Comparison of ENCODE assay signal across 14 cellular contexts in the genomic region with DNA sequence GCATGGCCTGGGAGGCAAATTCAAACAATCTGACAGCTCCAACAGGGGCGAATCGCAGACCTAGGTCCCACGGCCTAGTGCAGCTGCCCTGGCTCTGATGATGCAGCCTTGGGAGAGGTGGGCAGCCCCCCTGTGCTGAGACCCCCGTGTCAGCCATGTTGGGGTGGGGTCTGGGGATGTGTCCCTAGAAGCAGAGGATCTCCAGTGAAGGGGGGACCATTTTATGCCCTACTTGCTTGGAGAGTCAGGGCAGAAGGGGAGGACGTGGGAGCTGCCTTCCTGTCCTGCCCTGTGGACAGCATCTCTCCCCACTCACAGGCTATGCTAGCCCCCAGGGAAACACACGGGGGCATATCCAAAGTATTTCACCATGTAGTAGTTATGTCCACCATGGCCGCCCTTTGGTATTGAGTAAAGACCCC. TPM values are rescaled to one million over a fixed set of nuclear protein-coding genes. Genes with fewer than 3 reads are reported as not detected.
A peak's percentile ranks its signal among the peaks of the same experiment; 100 is the strongest.
DNase-seq lines count a peak whose midpoint lies in the region; ATAC-seq and TF ChIP-seq lines count a peak whose summit lies in the region.
"Had no signal": no experiment of that assay in that cellular context is flagged by ENCODE, and none has a peak within 500 bp of the region (broad histone marks: within the 10 kb centered on the region; RNA-seq: fewer than 3 reads in every experiment).

No MANE protein-coding gene starts in this region.

- H2AFZ ChIP-seq in fibroblast of lung (ENCODE audit: low read length): no peak overlapping the region

- no peak overlapping the region for H3K4me3 ChIP-seq in heart left ventricle
- H3K4me3 ChIP-seq in fibroblast of lung (replicated peaks in 1 of 4; ENCODE audit: control extremely low read depth in 1 of 4, insufficient read depth in 1 of 4, low read depth in 3 of 4, low read length in 4 of 4): no peak overlapping the region
- no peak overlapping the region for H3K4me3 ChIP-seq in ovary
- H3K4me3 ChIP-seq in uterus: no peak overlapping the region

- ATAC-seq in heart left ventricle (no peak), HG03354 (IDR thresholded peaks at IDR 0.05; ENCODE audit: poor library complexity, severe bottlenecking, unreplicated experiment) (no peak)

- intact Hi-C loops in heart left ventricle (cut with DNase I) (loop anchor here in 8 of 10 donors (2.0 to 5.0 kb wide), 6 partner anchors 37 to 347 kb away; a partner anchor contains a TSS), cardiac septum (cut with DNase I) (loop anchor here (2.0 to 5.0 kb wide), 2 partner anchors 15 to 57 kb away; a partner anchor contains a TSS), ovary (cut with DNase I) (loop anchor here (2.0 to 10.0 kb wide), 6 partner anchors 37 to 129 kb away; a partner anchor contains a TSS), uterus (cut with DNase I; ENCODE audit: low total_unique reads) (loop anchor here (2.0 kb wide), 1 partner anchor 41 kb away; no protein-coding TSS in a partner anchor)

- H3K79me2 ChIP-seq in fibroblast of lung (ENCODE audit: control insufficient read depth, insufficient read depth, low read length): peaks cover 71% of the 10 kb centered on the region

- no peak overlapping the region for H3K9ac ChIP-seq in fibroblast of lung (ENCODE audit: insufficient read depth, low read length)
- H3K9ac ChIP-seq: SK-N-SH had no signal

- TF ChIP-seq CTCF in heart left ventricle (IDR thresholded peaks at IDR 0.05): no peak
- TF ChIP-seq CTCF in fibroblast of lung (conservative IDR thresholded peaks at IDR 0.05 in 1 of 2, IDR thresholded peaks at IDR 0.05 in 1 of 2; ENCODE audit: low read depth in 1 of 2, low read length in 2 of 2): no peak
- no peak for TF ChIP-seq CTCF in ovary (IDR thresholded peaks at IDR 0.05)
- no peak for TF ChIP-seq CTCF in uterus (IDR thresholded peaks at IDR 0.05)

- H3K27ac ChIP-seq in heart left ventricle: peak overlapping the region; percentile 67 to 99 (median 91)
- H3K27ac ChIP-seq in fibroblast of lung (ENCODE audit: insufficient read depth, low read length): no peak overlapping the region
- peak overlapping the region; percentile 63 to 67 for H3K27ac ChIP-seq in ovary
- peak overlapping the region; percentile 76 to 87 for H3K27ac ChIP-seq in uterus

- H3K4me1 ChIP-seq in heart left ventricle (peaks cover 6 to 64% (median 50%) of the 10 kb centered on the region in 12 donors), fibroblast of lung (ENCODE audit: control insufficient read depth, extremely low read depth, insufficient read depth, low read length) (peaks cover 25% of the 10 kb centered on the region), ovary (ENCODE audit: insufficient read depth) (peaks cover 26% of the 10 kb centered on the region), uterus (peaks cover 4 to 39% of the 10 kb centered on the region in 2 donors)

- WGBS in heart left ventricle, 4 donors: 36 to 48% (median 39%) methylated on average over 5 to 7 of the region's 7 CpGs
- WGBS in ovary, 3 donors: 52 to 63% (median 60%) methylated on average over 7 of the region's 7 CpGs

- no peaks in the 10 kb centered on the region for H4K20me1 ChIP-seq in fibroblast of lung (ENCODE audit: control insufficient read depth, extremely low read depth, insufficient read depth, low read length)

- no peak for TF ChIP-seq EP300 in ovary (IDR thresholded peaks at IDR 0.05)

- H3K9me3 ChIP-seq in heart left ventricle: no peaks in the 10 kb centered on the region
- no peaks in the 10 kb centered on the region for H3K9me3 ChIP-seq in fibroblast of lung (ENCODE audit: control insufficient read depth, insufficient read depth, low read depth, low read length)
- no peaks in the 10 kb centered on the region for H3K9me3 ChIP-seq in ovary
- H3K9me3 ChIP-seq in uterus: no peaks in the 10 kb centered on the region
- H3K9me3 ChIP-seq: SK-N-SH had no signal

- no peak for DNase-seq in heart left ventricle
- no peak for DNase-seq in cardiac septum (ENCODE audit: low spot score)
- no peak for DNase-seq in fibroblast of lung (ENCODE audit: low read depth in 2 of 2)
- DNase-seq in ovary: no peak
- no peak for DNase-seq in uterus
- no peak for DNase-seq in T-helper 1 cell
- DNase-seq in NCI-H446 treated with DMSO at 0.1 percent for 48 hours (lab: John Stamatoyannopoulos, UW): no peak
- DNase-seq: activated gamma-delta T cell treated with Interleukin-2 at 50 U/mL for 16 hours; central memory CD4-positive, alpha-beta T cell; COR-L47; erythroblast; NCI-H2171 had no signal

- H3K27me3 ChIP-seq in heart left ventricle (no peaks in the 10 kb centered on the region), fibroblast of lung (ENCODE audit: control insufficient read depth, insufficient read depth, low read length) (no peaks in the 10 kb centered on the region), ovary (no peaks in the 10 kb centered on the region), uterus (no peaks in the 10 kb centered on the region)

- H3K36me3 ChIP-seq in heart left ventricle (peaks cover 0 to 21% (median 14%) of the 10 kb centered on the region in 9 donors), fibroblast of lung (ENCODE audit: control insufficient read depth, insufficient read depth, low read length) (peaks cover 9% of the 10 kb centered on the region), ovary (no peaks in the 10 kb centered on the region), uterus (no peaks in the 10 kb centered on the region)

- peak overlapping the region; percentile 19 for H3K4me2 ChIP-seq in fibroblast of lung (ENCODE audit: extremely low read depth, insufficient read depth, low read length)

- no peak for TF ChIP-seq POLR2A in heart left ventricle (IDR thresholded peaks at IDR 0.05)
- no peak for TF ChIP-seq POLR2A in ovary (IDR thresholded peaks at IDR 0.05)
- no peak for TF ChIP-seq POLR2A in uterus (IDR thresholded peaks at IDR 0.05)

RNA-seq across cellular contexts. Expression of a gene that starts 13.5 kb away (rescaled TPM):
- total RNA-seq in heart left ventricle (10 to 100 TPM in 7 of 9 donors, 1 to 10 TPM in 2; 7.6 to 23.4 (median 12.7) TPM), cardiac septum (31.4 TPM), fibroblast of lung (2.6 and 4.0 TPM in 2 replicates), ovary (10 to 100 TPM in 5 of 7 donors, 1 to 10 TPM in 2; 5.1 to 79.5 (median 49.8) TPM), uterus (10 to 100 TPM in 1 of 4 donors, 1 to 10 TPM in 3; 2.9 to 55.8 (median 5.1) TPM)
- polyA plus RNA-seq in heart left ventricle (10 to 100 TPM in 1 of 2 donors, 1 to 10 TPM in 1; 7.7 to 14.2 TPM), fibroblast of lung (5.6 and 6.0 TPM in 2 replicates), ovary (10 to 100 TPM in 1 of 2 donors, 1 to 10 TPM in 1; 1.6 to 24.6 TPM)
- 18.6 and 23.8 TPM in 2 replicates for polyA plus RNA-seq in fibroblast of lung (2012)
- polyA minus RNA-seq in fibroblast of lung (ENCODE audit: low replicate concordance): 23.4 and 23.6 TPM in 2 replicates

RNA-seq across cellular contexts. Expression of a gene that starts 21.8 kb away (rescaled TPM):
- total RNA-seq in heart left ventricle (10 to 100 TPM; 32.7 to 96.9 (median 60.9) TPM), cardiac septum (43.3 TPM), fibroblast of lung (24.4 and 34.3 TPM in 2 replicates), ovary (10 to 100 TPM; 24.0 to 47.2 (median 35.7) TPM), uterus (100 to 1,000 TPM in 1 of 4 donors, 10 to 100 TPM in 2, 1 to 10 TPM in 1; 8.9 to 438 (median 35.3) TPM)
- polyA plus RNA-seq in heart left ventricle (100 to 1,000 TPM; 109 to 210 TPM), fibroblast of lung (14.8 and 19.9 TPM in 2 replicates), ovary (10 to 100 TPM; 18.5 to 42.2 TPM)
- 28.6 and 37.1 TPM in 2 replicates for polyA plus RNA-seq in fibroblast of lung (2012)
- polyA minus RNA-seq in fibroblast of lung (ENCODE audit: low replicate concordance): 9.2 and 9.5 TPM in 2 replicates

RNA-seq across cellular contexts. Expression of a gene that starts 42.3 kb away (rescaled TPM):
- 10 to 100 TPM in 3 of 9 donors, 1 to 10 TPM in 6; 3.8 to 20.0 (median 6.2) TPM for total RNA-seq in heart left ventricle
- 10 to 100 TPM in 1 of 2 donors, 1 to 10 TPM in 1; 6.1 to 14.9 TPM for polyA plus RNA-seq in heart left ventricle
- total RNA-seq in cardiac septum: 6.3 TPM
- total RNA-seq in fibroblast of lung: 57.0 and 79.4 TPM in 2 replicates
- 30.6 and 61.9 TPM in 2 replicates for polyA plus RNA-seq in fibroblast of lung
- polyA plus RNA-seq in fibroblast of lung (2012): 85.6 and 136 TPM in 2 replicates
- 42.0 and 88.8 TPM in 2 replicates for polyA minus RNA-seq in fibroblast of lung (ENCODE audit: low replicate concordance)
- total RNA-seq in ovary: 10 to 100 TPM; 19.8 to 49.5 (median 43.5) TPM
- polyA plus RNA-seq in ovary: 10 to 100 TPM in 1 of 2 donors, 1 to 10 TPM in 1; 2.4 to 47.6 TPM
- total RNA-seq in uterus: 10 to 100 TPM in 3 of 4 donors, 1 to 10 TPM in 1; 3.6 to 49.0 (median 19.9) TPM

RNA-seq across cellular contexts. Expression of a gene that starts 56.5 kb away (rescaled TPM):
- 1 to 10 TPM; 1.7 to 5.5 (median 3.3) TPM for total RNA-seq in heart left ventricle
- polyA plus RNA-seq in heart left ventricle: 1 to 10 TPM; 2.5 to 3.1 TPM
- 1.4 TPM for total RNA-seq in cardiac septum
- 8.2 and 8.9 TPM in 2 replicates for total RNA-seq in fibroblast of lung
- polyA plus RNA-seq in fibroblast of lung: 3.5 and 6.6 TPM in 2 replicates
- polyA plus RNA-seq in fibroblast of lung (2012): 6.8 and 9.5 TPM in 2 replicates
- 7.0 and 9.8 TPM in 2 replicates for polyA minus RNA-seq in fibroblast of lung (ENCODE audit: low replicate concordance)
- total RNA-seq in ovary: 10 to 100 TPM in 5 of 7 donors, 1 to 10 TPM in 2; 3.7 to 23.7 (median 18.3) TPM
- polyA plus RNA-seq in ovary: 10 to 100 TPM in 1 of 2 donors, 1 to 10 TPM in 1; 2.1 to 14.0 TPM
- total RNA-seq in uterus: 10 to 100 TPM in 2 of 4 donors, 1 to 10 TPM in 2; 2.1 to 18.7 (median 8.2) TPM
